28 cellular contexts compared by ENCODE assay signal in the genomic region with DNA sequence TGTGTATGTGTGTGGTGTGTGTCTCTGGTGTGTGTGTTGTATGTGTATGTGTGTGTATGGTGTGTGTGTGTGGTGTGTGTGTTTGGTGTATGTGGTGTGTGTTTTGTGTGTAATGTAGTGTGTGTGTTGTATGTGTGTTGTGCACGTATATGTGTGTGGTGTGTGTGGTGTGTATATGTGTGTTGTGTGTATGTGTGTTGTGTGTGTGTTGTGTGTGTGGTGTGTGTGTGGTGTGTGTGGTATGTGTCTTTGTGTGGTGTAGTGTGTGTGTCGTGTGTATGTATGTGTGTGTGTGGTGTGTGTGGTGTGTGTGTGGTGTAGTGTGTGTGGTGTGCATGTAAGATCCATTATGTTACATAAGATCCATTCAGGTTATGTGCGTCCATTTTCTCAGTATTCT. TPM values are rescaled to one million over a fixed set of nuclear protein-coding genes. Genes with fewer than 3 reads are reported as not detected.
"Had no signal": no experiment of that assay in that cellular context is flagged by ENCODE, and none has a peak within 500 bp of the region (broad histone marks: within the 10 kb centered on the region; RNA-seq: fewer than 3 reads in every experiment).

No MANE protein-coding gene starts in this region.

- DNase-seq: activated CD4-positive, alpha-beta memory T cell treated with anti-CD3 and anti-CD28 coated beads, Interleukin-2, amount 10 ng/mL, durations not matched to agents 7 days and 5 days; activated CD4-positive, alpha-beta T cell treated with anti-CD3 and anti-CD28 coated beads for 4 hours; activated CD4-positive, alpha-beta T cell treated with anti-CD3 and anti-CD28 coated beads, Interleukin-2, amount 10 ng/mL, durations not matched to agents 7 days and 5 days; activated CD4-positive, alpha-beta T cell treated with anti-CD3 and anti-CD28 coated beads, Interleukin-2, amount 50 U/mL, for 4 hours; activated CD4-positive, CD25-positive, alpha-beta regulatory T cell; activated CD4-positive, CD25-positive, alpha-beta regulatory T cell treated with anti-CD3 and anti-CD28 coated beads, Interleukin-2, amount 50 U/mL, for 72 hours; activated CD8-positive, alpha-beta memory T cell treated with anti-CD3 and anti-CD28 coated beads, Interleukin-2, amount 50 U/mL, for 48 hours; activated gamma-delta T cell; activated naive CD4-positive, alpha-beta T cell; activated naive CD4-positive, alpha-beta T cell treated with anti-CD3 and anti-CD28 coated beads, Interleukin-2, amount 10 ng/mL, durations not matched to agents 7 days and 5 days; activated naive CD8-positive, alpha-beta T cell treated with anti-CD3 and anti-CD28 coated beads, Interleukin-2, amount 10 ng/mL, durations not matched to agents 7 days and 5 days; activated T-cell treated with anti-CD3 and anti-CD28 coated beads for 4 hours; activated T-cell treated with anti-CD3 and anti-CD28 coated beads, Interleukin-2, amount 50 U/mL, for 24 hours; activated T-cell treated with anti-CD3 and anti-CD28 coated beads, Interleukin-2, amount 50 U/mL, for 72 hours; dorsolateral prefrontal cortex; effector memory CD4-positive, alpha-beta T cell; endodermal cell; foreskin keratinocyte; gastrocnemius medialis; glutamatergic neuron; heart left ventricle; T-helper 2 cell had no signal

- H3K36me3 ChIP-seq: ascending aorta, breast epithelium, gastrocnemius medialis, heart left ventricle had no signal

- H3K4me1 ChIP-seq: ascending aorta, breast epithelium, foreskin keratinocyte, gastrocnemius medialis, heart left ventricle had no signal

- ATAC-seq: activated naive CD4-positive, alpha-beta T cell treated with anti-CD3 and anti-CD28 coated beads, Interleukin-2, amount 50 U/mL, for 72 hours; activated T-cell treated with anti-CD3 and anti-CD28 coated beads, Interleukin-2, amount 50 U/mL, for 72 hours; esophagus mucosa; foreskin keratinocyte; gastrocnemius medialis; heart left ventricle had no signal

- H3K9me3 ChIP-seq: ascending aorta, gastrocnemius medialis had no signal

- H3K27ac ChIP-seq: ascending aorta, breast epithelium, coronary artery, dorsolateral prefrontal cortex, foreskin keratinocyte, gastrocnemius medialis, heart left ventricle had no signal

- H3K4me3 ChIP-seq: ascending aorta, breast epithelium, coronary artery, dorsolateral prefrontal cortex, gastrocnemius medialis, heart left ventricle had no signal

- H3K27me3 ChIP-seq: ascending aorta, breast epithelium, dorsolateral prefrontal cortex, foreskin keratinocyte, gastrocnemius medialis, heart left ventricle had no signal

RNA-seq across cellular contexts. Expression of a gene that starts 21.9 kb away (rescaled TPM):
- total RNA-seq: activated CD4-positive, alpha-beta T cell treated with anti-CD3 and anti-CD28 coated beads, Interleukin-2, amount 10 ng/mL, durations not matched to agents 7 days and 5 days; epithelial cell of proximal tubule; foreskin keratinocyte had no signal
- polyA plus RNA-seq: foreskin keratinocyte had no signal
